In the genomic region with DNA sequence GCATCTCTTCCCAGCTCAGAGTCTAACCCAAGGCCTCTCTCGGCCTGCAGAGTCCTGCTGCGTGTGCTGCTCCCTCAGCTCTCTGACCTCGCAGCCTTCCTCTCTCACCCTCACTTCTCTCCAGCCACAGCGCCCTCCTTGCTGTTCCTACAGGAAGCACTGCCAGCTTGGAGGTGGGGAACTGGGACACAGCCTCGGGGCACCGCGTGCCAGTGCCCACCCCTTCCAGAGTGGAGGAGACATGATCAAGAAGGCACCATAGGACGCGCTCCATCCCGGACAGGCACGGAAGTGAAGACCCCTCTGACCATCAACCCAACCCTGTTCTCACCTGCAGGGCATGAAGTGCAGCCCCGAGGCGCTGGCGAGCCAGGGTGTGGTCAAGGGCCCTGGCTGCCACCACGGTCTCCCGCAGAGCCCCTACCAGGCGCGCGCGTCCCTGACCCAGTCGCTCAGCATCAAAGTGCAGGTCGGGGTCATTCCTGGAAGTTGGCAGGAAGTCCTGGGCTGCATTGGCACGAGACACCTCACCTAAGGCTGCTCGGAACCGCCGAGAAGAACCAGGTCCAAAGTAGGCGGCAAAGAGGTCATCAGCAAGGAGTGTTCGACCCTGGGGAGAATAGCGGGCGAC, we compare ENCODE assay signal across 1 cellular context.
TF ChIP-seq lines count a peak whose summit lies in the region.

No MANE protein-coding gene starts in this region.

TF ChIP-seq in HepG2, 621 proteins besides CTCF, POLR2A, EP300 and RAD21 (continued from another document and continues in another):
- TF ChIP-seq, protein P1, sequence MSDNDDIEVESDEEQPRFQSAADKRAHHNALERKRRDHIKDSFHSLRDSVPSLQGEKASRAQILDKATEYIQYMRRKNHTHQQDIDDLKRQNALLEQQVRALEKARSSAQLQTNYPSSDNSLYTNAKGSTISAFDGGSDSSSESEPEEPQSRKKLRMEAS (IDR thresholded peaks at IDR 0.05) = peak; percentile 39
- TF ChIP-seq ZNF816 (CRISPR knock-in tag; IDR thresholded peaks at IDR 0.05; ENCODE audit: borderline replicate concordance) (no peak), FOXA3 (CRISPR knock-in tag; IDR thresholded peaks at IDR 0.05) (no peak), SATB2 (CRISPR knock-in tag; IDR thresholded peaks at IDR 0.05) (no peak), HOXA7 (CRISPR knock-in tag; IDR thresholded peaks at IDR 0.05) (no peak), NRL (CRISPR knock-in tag; IDR thresholded peaks at IDR 0.05; ENCODE audit: borderline replicate concordance) (no peak), BCL6 (CRISPR knock-in tag; IDR thresholded peaks at IDR 0.05) (peak; percentile 97), ZNF761 (CRISPR knock-in tag; conservative IDR thresholded peaks at IDR 0.05) (0 out of 2 replicates have a peak, but pooled peaks have one; percentile 21), SRY (CRISPR knock-in tag; IDR thresholded peaks at IDR 0.05) (0 out of 2 replicates have a peak, but pooled peaks have one; percentile 34), IRX3 (CRISPR knock-in tag; IDR thresholded peaks at IDR 0.05; ENCODE audit: borderline replicate concordance, low read depth) (no peak), TCF7 (IDR thresholded peaks at IDR 0.05; ENCODE audit: low read depth) (peak; percentile 36; the same call in 1 of the 2 replicates), ERF (CRISPR knock-in tag; IDR thresholded peaks at IDR 0.05) (no peak), ZBTB7A (CRISPR knock-in tag; IDR thresholded peaks at IDR 0.05) (peak; percentile 56), ZNF549 (CRISPR knock-in tag; IDR thresholded peaks at IDR 0.05) (no peak), MTA3 (CRISPR knock-in tag; IDR thresholded peaks at IDR 0.05) (no peak), KDM5B (CRISPR knock-in tag; IDR thresholded peaks at IDR 0.05; ENCODE audit: borderline replicate concordance) (peak; percentile 70; the same call in 1 of the 2 replicates), ZNF615 (CRISPR knock-in tag; IDR thresholded peaks at IDR 0.05; ENCODE audit: borderline replicate concordance) (no peak), HNF4G (IDR thresholded peaks at IDR 0.05; ENCODE audit: borderline replicate concordance, low read depth, low read length) (no peak), HNF4G (CRISPR knock-in tag; IDR thresholded peaks at IDR 0.05; ENCODE audit: borderline replicate concordance, low read depth) (0 out of 2 replicates have a peak, but pooled peaks have one; percentile 34), TMF1 (CRISPR knock-in tag; IDR thresholded peaks at IDR 0.05; ENCODE audit: low read depth) (no peak), ZBTB38 (CRISPR knock-in tag; IDR thresholded peaks at IDR 0.05) (peak; percentile 61; the same call in 1 of the 2 replicates), CENPT (CRISPR knock-in tag; IDR thresholded peaks at IDR 0.05; ENCODE audit: low read depth) (no peak), ZFP36L2 (CRISPR knock-in tag; IDR thresholded peaks at IDR 0.05) (no peak), ZNF776 (CRISPR knock-in tag; IDR thresholded peaks at IDR 0.05) (peak; percentile 60; the same call in 1 of the 2 replicates), JARID2 (CRISPR knock-in tag; IDR thresholded peaks at IDR 0.05; ENCODE audit: insufficient replicate concordance) (no peak), ATAD3A (CRISPR knock-in tag; IDR thresholded peaks at IDR 0.05) (no peak), MEF2D (CRISPR knock-in tag; IDR thresholded peaks at IDR 0.05) (no peak; the same call in 1 of the 2 replicates), ZNF577 (CRISPR knock-in tag; IDR thresholded peaks at IDR 0.05; ENCODE audit: borderline replicate concordance, low read depth) (no peak), MIER2 (CRISPR knock-in tag; IDR thresholded peaks at IDR 0.05) (no peak), ZNF572 (CRISPR knock-in tag; IDR thresholded peaks at IDR 0.05) (peak; percentile 88; the same call in 1 of the 2 replicates), CBFB (CRISPR knock-in tag; IDR thresholded peaks at IDR 0.05) (no peak), ELF1 (CRISPR knock-in tag; IDR thresholded peaks at IDR 0.05) (no peak), ZNF747 (CRISPR knock-in tag; IDR thresholded peaks at IDR 0.05; ENCODE audit: borderline replicate concordance) (no peak), ZMYM3 (CRISPR knock-in tag; IDR thresholded peaks at IDR 0.05) (no peak), RFX1 (IDR thresholded peaks at IDR 0.05) (no peak), ZNF501 (CRISPR knock-in tag; IDR thresholded peaks at IDR 0.05) (0 out of 2 replicates have a peak, but pooled peaks have one; percentile 16), REPIN1 (CRISPR knock-in tag; IDR thresholded peaks at IDR 0.05; ENCODE audit: borderline replicate concordance, low read depth) (no peak), PRMT3 (CRISPR knock-in tag; IDR thresholded peaks at IDR 0.05; ENCODE audit: borderline replicate concordance, low read depth) (no peak), ZNF282 (IDR thresholded peaks at IDR 0.05; ENCODE audit: partially characterized antibody) (no peak), DPF2 (CRISPR knock-in tag; IDR thresholded peaks at IDR 0.05; ENCODE audit: borderline replicate concordance, low read depth) (no peak; the same call in 1 of the 2 replicates), ZNF335 (CRISPR knock-in tag; IDR thresholded peaks at IDR 0.05) (peak; percentile 46; the same call in 1 of the 2 replicates), STAG1 (CRISPR knock-in tag; IDR thresholded peaks at IDR 0.05) (peak; percentile 16), RBAK (CRISPR knock-in tag; IDR thresholded peaks at IDR 0.05) (no peak), ZNF644 (CRISPR knock-in tag; IDR thresholded peaks at IDR 0.05; ENCODE audit: low read depth) (no peak), ZNF329 (CRISPR knock-in tag; IDR thresholded peaks at IDR 0.05; ENCODE audit: low read depth) (no peak), ZNF468 (CRISPR knock-in tag; IDR thresholded peaks at IDR 0.05) (no peak), ZNF160 (CRISPR knock-in tag; IDR thresholded peaks at IDR 0.05) (no peak), RAD51 (IDR thresholded peaks at IDR 0.05; ENCODE audit: borderline replicate concordance) (no peak)
- TF ChIP-seq, protein P2, sequence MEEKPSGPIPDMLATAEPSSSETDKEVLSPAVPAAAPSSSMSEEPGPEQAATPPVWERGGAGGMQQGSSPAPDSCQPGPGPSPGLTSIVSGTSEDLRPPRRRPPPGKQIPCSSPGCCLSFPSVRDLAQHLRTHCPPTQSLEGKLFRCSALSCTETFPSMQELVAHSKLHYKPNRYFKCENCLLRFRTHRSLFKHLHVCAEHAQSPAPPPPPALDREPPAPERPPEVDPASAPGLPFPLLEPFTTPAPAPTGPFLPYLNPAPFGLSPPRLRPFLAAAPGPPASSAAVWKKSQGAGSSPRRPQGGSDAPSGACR (CRISPR knock-in tag; IDR thresholded peaks at IDR 0.05) = 0 out of 2 replicates have a peak, but pooled peaks have one; percentile 53
- TF ChIP-seq, protein P3, sequence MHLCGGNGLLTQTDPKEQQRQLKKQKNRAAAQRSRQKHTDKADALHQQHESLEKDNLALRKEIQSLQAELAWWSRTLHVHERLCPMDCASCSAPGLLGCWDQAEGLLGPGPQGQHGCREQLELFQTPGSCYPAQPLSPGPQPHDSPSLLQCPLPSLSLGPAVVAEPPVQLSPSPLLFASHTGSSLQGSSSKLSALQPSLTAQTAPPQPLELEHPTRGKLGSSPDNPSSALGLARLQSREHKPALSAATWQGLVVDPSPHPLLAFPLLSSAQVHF (CRISPR knock-in tag; IDR thresholded peaks at IDR 0.05) = no peak
- TF ChIP-seq, protein P4, sequence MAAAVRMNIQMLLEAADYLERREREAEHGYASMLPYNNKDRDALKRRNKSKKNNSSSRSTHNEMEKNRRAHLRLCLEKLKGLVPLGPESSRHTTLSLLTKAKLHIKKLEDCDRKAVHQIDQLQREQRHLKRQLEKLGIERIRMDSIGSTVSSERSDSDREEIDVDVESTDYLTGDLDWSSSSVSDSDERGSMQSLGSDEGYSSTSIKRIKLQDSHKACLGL (CRISPR knock-in tag; IDR thresholded peaks at IDR 0.05) = peak; percentile 59; the same call in 1 of the 2 replicates
- TF ChIP-seq, protein P5, sequence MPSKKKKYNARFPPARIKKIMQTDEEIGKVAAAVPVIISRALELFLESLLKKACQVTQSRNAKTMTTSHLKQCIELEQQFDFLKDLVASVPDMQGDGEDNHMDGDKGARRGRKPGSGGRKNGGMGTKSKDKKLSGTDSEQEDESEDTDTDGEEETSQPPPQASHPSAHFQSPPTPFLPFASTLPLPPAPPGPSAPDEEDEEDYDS (CRISPR knock-in tag; IDR thresholded peaks at IDR 0.05) = no peak
- TF ChIP-seq, protein P6, sequence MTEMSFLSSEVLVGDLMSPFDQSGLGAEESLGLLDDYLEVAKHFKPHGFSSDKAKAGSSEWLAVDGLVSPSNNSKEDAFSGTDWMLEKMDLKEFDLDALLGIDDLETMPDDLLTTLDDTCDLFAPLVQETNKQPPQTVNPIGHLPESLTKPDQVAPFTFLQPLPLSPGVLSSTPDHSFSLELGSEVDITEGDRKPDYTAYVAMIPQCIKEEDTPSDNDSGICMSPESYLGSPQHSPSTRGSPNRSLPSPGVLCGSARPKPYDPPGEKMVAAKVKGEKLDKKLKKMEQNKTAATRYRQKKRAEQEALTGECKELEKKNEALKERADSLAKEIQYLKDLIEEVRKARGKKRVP (CRISPR knock-in tag; IDR thresholded peaks at IDR 0.05) = no peak
- TF ChIP-seq, protein P7, sequence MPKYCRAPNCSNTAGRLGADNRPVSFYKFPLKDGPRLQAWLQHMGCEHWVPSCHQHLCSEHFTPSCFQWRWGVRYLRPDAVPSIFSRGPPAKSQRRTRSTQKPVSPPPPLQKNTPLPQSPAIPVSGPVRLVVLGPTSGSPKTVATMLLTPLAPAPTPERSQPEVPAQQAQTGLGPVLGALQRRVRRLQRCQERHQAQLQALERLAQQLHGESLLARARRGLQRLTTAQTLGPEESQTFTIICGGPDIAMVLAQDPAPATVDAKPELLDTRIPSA (CRISPR knock-in tag; IDR thresholded peaks at IDR 0.05; ENCODE audit: borderline replicate concordance) = no peak
- TF ChIP-seq, protein P8, sequence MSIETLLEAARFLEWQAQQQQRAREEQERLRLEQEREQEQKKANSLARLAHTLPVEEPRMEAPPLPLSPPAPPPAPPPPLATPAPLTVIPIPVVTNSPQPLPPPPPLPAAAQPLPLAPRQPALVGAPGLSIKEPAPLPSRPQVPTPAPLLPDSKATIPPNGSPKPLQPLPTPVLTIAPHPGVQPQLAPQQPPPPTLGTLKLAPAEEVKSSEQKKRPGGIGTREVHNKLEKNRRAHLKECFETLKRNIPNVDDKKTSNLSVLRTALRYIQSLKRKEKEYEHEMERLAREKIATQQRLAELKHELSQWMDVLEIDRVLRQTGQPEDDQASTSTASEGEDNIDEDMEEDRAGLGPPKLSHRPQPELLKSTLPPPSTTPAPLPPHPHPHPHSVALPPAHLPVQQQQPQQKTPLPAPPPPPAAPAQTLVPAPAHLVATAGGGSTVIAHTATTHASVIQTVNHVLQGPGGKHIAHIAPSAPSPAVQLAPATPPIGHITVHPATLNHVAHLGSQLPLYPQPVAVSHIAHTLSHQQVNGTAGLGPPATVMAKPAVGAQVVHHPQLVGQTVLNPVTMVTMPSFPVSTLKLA (IDR thresholded peaks at IDR 0.05) = no peak
- TF ChIP-seq, protein P9, sequence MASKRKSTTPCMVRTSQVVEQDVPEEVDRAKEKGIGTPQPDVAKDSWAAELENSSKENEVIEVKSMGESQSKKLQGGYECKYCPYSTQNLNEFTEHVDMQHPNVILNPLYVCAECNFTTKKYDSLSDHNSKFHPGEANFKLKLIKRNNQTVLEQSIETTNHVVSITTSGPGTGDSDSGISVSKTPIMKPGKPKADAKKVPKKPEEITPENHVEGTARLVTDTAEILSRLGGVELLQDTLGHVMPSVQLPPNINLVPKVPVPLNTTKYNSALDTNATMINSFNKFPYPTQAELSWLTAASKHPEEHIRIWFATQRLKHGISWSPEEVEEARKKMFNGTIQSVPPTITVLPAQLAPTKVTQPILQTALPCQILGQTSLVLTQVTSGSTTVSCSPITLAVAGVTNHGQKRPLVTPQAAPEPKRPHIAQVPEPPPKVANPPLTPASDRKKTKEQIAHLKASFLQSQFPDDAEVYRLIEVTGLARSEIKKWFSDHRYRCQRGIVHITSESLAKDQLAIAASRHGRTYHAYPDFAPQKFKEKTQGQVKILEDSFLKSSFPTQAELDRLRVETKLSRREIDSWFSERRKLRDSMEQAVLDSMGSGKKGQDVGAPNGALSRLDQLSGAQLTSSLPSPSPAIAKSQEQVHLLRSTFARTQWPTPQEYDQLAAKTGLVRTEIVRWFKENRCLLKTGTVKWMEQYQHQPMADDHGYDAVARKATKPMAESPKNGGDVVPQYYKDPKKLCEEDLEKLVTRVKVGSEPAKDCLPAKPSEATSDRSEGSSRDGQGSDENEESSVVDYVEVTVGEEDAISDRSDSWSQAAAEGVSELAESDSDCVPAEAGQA (IDR thresholded peaks at IDR 0.05; ENCODE audit: low read depth) = no peak
- TF ChIP-seq, protein P9 (CRISPR knock-in tag; IDR thresholded peaks at IDR 0.05; ENCODE audit: borderline replicate concordance) = no peak
- TF ChIP-seq, protein P10, sequence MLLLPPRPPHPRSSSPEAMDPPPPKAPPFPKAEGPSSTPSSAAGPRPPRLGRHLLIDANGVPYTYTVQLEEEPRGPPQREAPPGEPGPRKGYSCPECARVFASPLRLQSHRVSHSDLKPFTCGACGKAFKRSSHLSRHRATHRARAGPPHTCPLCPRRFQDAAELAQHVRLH (CRISPR knock-in tag; IDR thresholded peaks at IDR 0.05; ENCODE audit: borderline replicate concordance, low read depth) = 0 out of 2 replicates have a peak, but pooled peaks have one; percentile 15
- TF ChIP-seq, protein P11, sequence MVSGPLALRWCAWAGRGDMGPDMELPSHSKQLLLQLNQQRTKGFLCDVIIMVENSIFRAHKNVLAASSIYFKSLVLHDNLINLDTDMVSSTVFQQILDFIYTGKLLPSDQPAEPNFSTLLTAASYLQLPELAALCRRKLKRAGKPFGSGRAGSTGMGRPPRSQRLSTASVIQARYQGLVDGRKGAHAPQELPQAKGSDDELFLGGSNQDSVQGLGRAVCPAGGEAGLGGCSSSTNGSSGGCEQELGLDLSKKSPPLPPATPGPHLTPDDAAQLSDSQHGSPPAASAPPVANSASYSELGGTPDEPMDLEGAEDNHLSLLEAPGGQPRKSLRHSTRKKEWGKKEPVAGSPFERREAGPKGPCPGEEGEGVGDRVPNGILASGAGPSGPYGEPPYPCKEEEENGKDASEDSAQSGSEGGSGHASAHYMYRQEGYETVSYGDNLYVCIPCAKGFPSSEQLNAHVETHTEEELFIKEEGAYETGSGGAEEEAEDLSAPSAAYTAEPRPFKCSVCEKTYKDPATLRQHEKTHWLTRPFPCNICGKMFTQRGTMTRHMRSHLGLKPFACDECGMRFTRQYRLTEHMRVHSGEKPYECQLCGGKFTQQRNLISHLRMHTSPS (CRISPR knock-in tag; IDR thresholded peaks at IDR 0.05; ENCODE audit: low read depth) = peak; percentile 76
